ENCODE assay signal across 1 cellular context in the genomic region with DNA sequence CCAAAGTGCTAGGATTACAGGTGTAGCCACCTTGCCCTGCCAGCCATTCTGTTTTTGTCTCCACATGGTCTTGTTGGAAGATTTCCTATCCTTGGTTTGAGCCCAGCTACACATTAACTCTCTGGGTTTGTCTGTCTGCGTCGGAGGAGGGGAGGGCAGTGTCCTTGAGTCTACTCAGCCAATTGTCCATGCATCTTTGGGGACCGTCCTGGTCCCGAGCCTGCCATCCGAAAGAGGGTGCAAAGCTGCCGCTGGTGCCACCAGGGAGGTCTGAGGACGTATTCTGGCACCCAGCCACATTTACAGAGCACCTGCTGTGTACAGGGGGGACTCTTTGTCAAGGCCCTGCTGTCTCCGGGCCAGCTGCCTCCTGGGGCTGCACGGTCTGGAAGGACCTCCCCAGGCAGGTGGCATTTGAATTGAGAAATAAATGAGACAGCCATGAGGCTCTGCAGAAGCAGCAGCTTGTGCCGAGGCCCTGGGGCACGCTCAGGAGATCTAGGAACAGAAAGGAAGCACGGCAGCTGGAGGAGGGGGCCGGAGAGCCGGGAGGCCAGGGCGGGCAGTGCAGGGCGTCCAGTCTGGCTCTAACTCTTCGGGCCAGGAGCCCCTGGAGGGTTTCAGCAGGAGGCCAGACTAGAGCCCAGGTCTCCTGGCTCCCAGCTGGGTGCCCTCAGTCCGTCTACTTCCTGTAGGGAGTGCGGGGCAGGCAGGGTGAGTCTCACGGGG.
A peak's percentile ranks its signal among the peaks of the same experiment; 100 is the strongest.
TF ChIP-seq lines count a peak whose summit lies in the region.

No MANE protein-coding gene starts in this region.

TF ChIP-seq in HepG2, 621 proteins besides CTCF, POLR2A, EP300 and RAD21 (continues in another document):
- TF ChIP-seq ARID5B (CRISPR knock-in tag; IDR thresholded peaks at IDR 0.05) (peak; percentile 16; the same call in 1 of the 2 replicates), KLF16 (CRISPR knock-in tag; IDR thresholded peaks at IDR 0.05) (0 out of 4 replicates have a peak, but pooled peaks of 1 of the 2 experiments have one; percentile 31), HIC2 (CRISPR knock-in tag; IDR thresholded peaks at IDR 0.05; ENCODE audit: low read depth) (no peak), ZNF800 (CRISPR knock-in tag; IDR thresholded peaks at IDR 0.05) (no peak), MAZ (IDR thresholded peaks at IDR 0.05; ENCODE audit: borderline replicate concordance, low read depth, low read length) (peak; percentile 20; the same call in 1 of the 2 replicates), MAZ (CRISPR knock-in tag; IDR thresholded peaks at IDR 0.05; ENCODE audit: low read depth) (no peak), PCBP2 (optimal IDR thresholded peaks at IDR 0.05; ENCODE audit: low read depth, low read length, poor library complexity, severe bottlenecking) (no peak), ZNF382 (CRISPR knock-in tag; IDR thresholded peaks at IDR 0.05; ENCODE audit: borderline replicate concordance) (no peak), BRCA1 (CRISPR knock-in tag; IDR thresholded peaks at IDR 0.05) (no peak), PRDM10 (CRISPR knock-in tag; IDR thresholded peaks at IDR 0.05; ENCODE audit: low read depth) (no peak), EZH2 (conservative IDR thresholded peaks at IDR 0.05; ENCODE audit: low read depth, low read length) (no peak), ATF7 (IDR thresholded peaks at IDR 0.05) (no peak), ATF7 (CRISPR knock-in tag; IDR thresholded peaks at IDR 0.05) (no peak), ERF (CRISPR knock-in tag; IDR thresholded peaks at IDR 0.05) (peak; percentile 18; the same call in 1 of the 2 replicates), ATF3 (CRISPR knock-in tag; IDR thresholded peaks at IDR 0.05) (no peak), FOXM1 (CRISPR knock-in tag; IDR thresholded peaks at IDR 0.05) (no peak), FOXJ3 (CRISPR knock-in tag; IDR thresholded peaks at IDR 0.05; ENCODE audit: borderline replicate concordance) (no peak), ZBTB37 (CRISPR knock-in tag; IDR thresholded peaks at IDR 0.05) (0 out of 2 replicates have a peak, but pooled peaks have one; percentile 50), ZMYM4 (CRISPR knock-in tag; IDR thresholded peaks at IDR 0.05) (no peak), SALL2 (CRISPR knock-in tag; IDR thresholded peaks at IDR 0.05) (no peak), ZFY (CRISPR knock-in tag; IDR thresholded peaks at IDR 0.05) (no peak), ZNF264 (CRISPR knock-in tag; IDR thresholded peaks at IDR 0.05) (no peak), AGO2 (optimal IDR thresholded peaks at IDR 0.05; ENCODE audit: low read depth, low read length) (no peak), ZNF232 (CRISPR knock-in tag; IDR thresholded peaks at IDR 0.05; ENCODE audit: borderline replicate concordance) (no peak), PCBP1 (IDR thresholded peaks at IDR 0.05; ENCODE audit: borderline replicate concordance, low read depth, low read length) (no peak), ZNF644 (CRISPR knock-in tag; IDR thresholded peaks at IDR 0.05; ENCODE audit: low read depth) (no peak), ZMYM3 (CRISPR knock-in tag; IDR thresholded peaks at IDR 0.05) (peak; percentile 28; the same call in 1 of the 2 replicates), FOXP4 (CRISPR knock-in tag; IDR thresholded peaks at IDR 0.05) (no peak)
- TF ChIP-seq, protein P1, sequence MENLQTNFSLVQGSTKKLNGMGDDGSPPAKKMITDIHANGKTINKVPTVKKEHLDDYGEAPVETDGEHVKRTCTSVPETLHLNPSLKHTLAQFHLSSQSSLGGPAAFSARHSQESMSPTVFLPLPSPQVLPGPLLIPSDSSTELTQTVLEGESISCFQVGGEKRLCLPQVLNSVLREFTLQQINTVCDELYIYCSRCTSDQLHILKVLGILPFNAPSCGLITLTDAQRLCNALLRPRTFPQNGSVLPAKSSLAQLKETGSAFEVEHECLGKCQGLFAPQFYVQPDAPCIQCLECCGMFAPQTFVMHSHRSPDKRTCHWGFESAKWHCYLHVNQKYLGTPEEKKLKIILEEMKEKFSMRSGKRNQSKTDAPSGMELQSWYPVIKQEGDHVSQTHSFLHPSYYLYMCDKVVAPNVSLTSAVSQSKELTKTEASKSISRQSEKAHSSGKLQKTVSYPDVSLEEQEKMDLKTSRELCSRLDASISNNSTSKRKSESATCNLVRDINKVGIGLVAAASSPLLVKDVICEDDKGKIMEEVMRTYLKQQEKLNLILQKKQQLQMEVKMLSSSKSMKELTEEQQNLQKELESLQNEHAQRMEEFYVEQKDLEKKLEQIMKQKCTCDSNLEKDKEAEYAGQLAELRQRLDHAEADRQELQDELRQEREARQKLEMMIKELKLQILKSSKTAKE (CRISPR knock-in tag; IDR thresholded peaks at IDR 0.05; ENCODE audit: borderline replicate concordance), result no peak; the same call in 1 of the 2 replicates
- TF ChIP-seq, protein P2, sequence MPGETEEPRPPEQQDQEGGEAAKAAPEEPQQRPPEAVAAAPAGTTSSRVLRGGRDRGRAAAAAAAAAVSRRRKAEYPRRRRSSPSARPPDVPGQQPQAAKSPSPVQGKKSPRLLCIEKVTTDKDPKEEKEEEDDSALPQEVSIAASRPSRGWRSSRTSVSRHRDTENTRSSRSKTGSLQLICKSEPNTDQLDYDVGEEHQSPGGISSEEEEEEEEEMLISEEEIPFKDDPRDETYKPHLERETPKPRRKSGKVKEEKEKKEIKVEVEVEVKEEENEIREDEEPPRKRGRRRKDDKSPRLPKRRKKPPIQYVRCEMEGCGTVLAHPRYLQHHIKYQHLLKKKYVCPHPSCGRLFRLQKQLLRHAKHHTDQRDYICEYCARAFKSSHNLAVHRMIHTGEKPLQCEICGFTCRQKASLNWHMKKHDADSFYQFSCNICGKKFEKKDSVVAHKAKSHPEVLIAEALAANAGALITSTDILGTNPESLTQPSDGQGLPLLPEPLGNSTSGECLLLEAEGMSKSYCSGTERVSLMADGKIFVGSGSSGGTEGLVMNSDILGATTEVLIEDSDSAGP (CRISPR knock-in tag; IDR thresholded peaks at IDR 0.05; ENCODE audit: borderline replicate concordance), result no peak; the same call in 1 of the 2 replicates
- TF ChIP-seq, protein P3, sequence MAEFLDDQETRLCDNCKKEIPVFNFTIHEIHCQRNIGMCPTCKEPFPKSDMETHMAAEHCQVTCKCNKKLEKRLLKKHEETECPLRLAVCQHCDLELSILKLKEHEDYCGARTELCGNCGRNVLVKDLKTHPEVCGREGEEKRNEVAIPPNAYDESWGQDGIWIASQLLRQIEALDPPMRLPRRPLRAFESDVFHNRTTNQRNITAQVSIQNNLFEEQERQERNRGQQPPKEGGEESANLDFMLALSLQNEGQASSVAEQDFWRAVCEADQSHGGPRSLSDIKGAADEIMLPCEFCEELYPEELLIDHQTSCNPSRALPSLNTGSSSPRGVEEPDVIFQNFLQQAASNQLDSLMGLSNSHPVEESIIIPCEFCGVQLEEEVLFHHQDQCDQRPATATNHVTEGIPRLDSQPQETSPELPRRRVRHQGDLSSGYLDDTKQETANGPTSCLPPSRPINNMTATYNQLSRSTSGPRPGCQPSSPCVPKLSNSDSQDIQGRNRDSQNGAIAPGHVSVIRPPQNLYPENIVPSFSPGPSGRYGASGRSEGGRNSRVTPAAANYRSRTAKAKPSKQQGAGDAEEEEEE (CRISPR knock-in tag; IDR thresholded peaks at IDR 0.05; ENCODE audit: borderline replicate concordance), result no peak
